Comparison of ENCODE assay signal across 1 cellular context in the genomic region with DNA sequence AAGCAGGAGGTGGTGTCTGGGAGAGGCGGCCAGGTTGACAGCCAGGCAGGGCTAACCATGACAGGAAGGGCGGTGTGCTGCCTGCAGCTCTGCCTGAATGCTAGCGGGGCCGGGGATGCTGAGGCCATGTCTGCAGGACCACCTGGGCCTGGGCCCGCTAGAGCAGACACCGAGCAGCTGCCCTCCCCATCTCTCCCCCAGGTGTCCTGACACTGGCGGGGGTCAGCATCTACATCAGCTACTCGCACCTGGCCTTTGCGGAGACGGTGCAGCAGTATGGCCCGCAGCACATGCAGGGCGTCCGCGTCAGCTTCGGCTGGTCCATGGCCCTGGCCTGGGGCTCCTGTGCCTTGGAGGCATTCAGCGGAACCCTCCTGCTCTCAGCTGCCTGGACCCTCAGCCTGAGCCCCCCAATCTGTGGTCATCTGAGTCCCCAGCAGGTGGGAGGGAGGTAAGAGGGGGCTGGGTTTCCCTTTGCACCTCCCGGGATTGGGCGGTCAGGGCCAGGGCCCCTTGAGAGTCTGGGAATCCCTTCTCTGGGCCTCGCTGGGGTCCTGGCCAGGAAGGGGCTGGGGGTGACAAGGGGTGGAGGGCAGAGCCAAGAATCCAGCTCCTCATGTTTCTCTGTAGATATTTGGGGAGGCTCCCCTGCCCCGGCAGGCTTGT.
TF ChIP-seq lines count a peak whose summit lies in the region.

No MANE protein-coding gene starts in this region.

TF ChIP-seq in SK-N-SH treated with all-trans-retinoic acid at 6 μM for 48 hours, 23 proteins besides CTCF, POLR2A, EP300 and RAD21 (continued from another document):
- TF ChIP-seq, protein P1, sequence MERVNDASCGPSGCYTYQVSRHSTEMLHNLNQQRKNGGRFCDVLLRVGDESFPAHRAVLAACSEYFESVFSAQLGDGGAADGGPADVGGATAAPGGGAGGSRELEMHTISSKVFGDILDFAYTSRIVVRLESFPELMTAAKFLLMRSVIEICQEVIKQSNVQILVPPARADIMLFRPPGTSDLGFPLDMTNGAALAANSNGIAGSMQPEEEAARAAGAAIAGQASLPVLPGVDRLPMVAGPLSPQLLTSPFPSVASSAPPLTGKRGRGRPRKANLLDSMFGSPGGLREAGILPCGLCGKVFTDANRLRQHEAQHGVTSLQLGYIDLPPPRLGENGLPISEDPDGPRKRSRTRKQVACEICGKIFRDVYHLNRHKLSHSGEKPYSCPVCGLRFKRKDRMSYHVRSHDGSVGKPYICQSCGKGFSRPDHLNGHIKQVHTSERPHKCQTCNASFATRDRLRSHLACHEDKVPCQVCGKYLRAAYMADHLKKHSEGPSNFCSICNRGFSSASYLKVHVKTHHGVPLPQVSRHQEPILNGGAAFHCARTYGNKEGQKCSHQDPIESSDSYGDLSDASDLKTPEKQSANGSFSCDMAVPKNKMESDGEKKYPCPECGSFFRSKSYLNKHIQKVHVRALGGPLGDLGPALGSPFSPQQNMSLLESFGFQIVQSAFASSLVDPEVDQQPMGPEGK (CRISPR knock-in tag; IDR thresholded peaks at IDR 0.05; ENCODE audit: borderline replicate concordance) = no peak
- TF ChIP-seq TCF4 (CRISPR knock-in tag; IDR thresholded peaks at IDR 0.05; ENCODE audit: borderline replicate concordance) (no peak), ZNF70 (CRISPR knock-in tag; IDR thresholded peaks at IDR 0.05) (no peak), ZFP30 (CRISPR knock-in tag; IDR thresholded peaks at IDR 0.05) (no peak), OSR1 (CRISPR knock-in tag; IDR thresholded peaks at IDR 0.05) (no peak), ZNF565 (CRISPR knock-in tag; conservative IDR thresholded peaks at IDR 0.05; ENCODE audit: low read depth) (no peak), BACH2 (CRISPR knock-in tag; IDR thresholded peaks at IDR 0.05; ENCODE audit: borderline replicate concordance) (no peak), ESRRG (CRISPR knock-in tag; IDR thresholded peaks at IDR 0.05) (no peak)
